Comparison of ENCODE assay signal across 1 cellular context in the genomic region with DNA sequence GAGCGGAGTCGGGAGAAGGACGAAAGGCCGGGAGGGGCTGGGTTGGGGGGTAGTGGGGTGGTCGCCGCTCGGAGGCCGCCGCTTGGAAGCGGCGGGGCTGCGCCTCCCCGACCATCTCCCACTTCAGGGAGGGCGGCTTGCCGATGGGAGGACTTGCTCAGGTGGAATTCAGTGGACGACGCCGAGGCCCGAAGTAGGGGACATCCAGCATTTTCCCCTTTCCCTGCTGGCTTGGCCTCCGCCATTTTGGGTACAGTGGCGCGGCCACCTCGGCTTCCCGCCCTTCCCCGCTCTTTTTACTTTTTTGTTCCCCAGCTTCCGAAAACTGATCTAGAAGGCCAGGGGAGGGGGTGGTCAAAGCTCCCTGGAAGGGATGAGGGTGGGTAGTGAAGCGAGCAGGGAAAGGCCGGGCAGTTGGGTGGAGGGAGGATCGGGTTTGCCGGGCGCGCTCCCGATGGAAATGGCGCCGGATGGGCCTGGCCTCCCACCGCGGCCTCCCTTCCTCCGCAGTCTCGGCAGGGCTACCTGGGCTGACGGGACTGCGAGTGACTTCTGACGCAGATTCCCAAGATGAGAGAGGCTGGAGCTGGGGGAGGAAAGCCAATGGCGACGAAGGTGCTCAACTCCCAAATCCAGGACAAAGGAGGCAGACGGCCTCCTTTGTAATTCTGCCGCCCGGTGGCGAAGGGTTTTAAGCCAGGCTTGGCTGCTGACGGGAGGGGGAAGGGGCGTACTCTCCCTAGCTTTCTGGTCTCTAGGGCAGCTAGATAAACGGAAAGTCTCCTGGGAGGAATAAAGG.
A peak's percentile ranks its signal among the peaks of the same experiment; 100 is the strongest.
TF ChIP-seq lines count a peak whose summit lies in the region.

A gene (minus strand): TSS at position 670 of the 799 bp plus-strand sequence. CDS start 26,084 bp downstream, outside the sequence.

TF ChIP-seq in K562, 482 proteins besides CTCF, POLR2A, EP300 and RAD21 (continued from another document and continues in another):
- TF ChIP-seq XRCC4 (IDR thresholded peaks at IDR 0.05; ENCODE audit: extremely low read depth, insufficient read depth, insufficient read length) = no peak
- no peak for TF ChIP-seq FOXJ3 (CRISPR knock-in tag; IDR thresholded peaks at IDR 0.05)
- TF ChIP-seq HMG20B (CRISPR knock-in tag; IDR thresholded peaks at IDR 0.05) = no peak; the same call in 1 of the 2 replicates
- no peak for TF ChIP-seq ZNF699 (CRISPR knock-in tag; IDR thresholded peaks at IDR 0.05; ENCODE audit: insufficient replicate concordance)
- TF ChIP-seq POLR2AphosphoS2 (IDR thresholded peaks at IDR 0.05; ENCODE audit: low read length) = peak; percentile 7; the same call in 1 of the 2 replicates
- 0 out of 2 replicates have a peak, but pooled peaks have one; percentile 60 for TF ChIP-seq SRSF1 (IDR thresholded peaks at IDR 0.05; ENCODE audit: low read depth, low read length)
- TF ChIP-seq SIRT6 (IDR thresholded peaks at IDR 0.05; ENCODE audit: low read depth, low read length) = no peak
- TF ChIP-seq, protein P1, sequence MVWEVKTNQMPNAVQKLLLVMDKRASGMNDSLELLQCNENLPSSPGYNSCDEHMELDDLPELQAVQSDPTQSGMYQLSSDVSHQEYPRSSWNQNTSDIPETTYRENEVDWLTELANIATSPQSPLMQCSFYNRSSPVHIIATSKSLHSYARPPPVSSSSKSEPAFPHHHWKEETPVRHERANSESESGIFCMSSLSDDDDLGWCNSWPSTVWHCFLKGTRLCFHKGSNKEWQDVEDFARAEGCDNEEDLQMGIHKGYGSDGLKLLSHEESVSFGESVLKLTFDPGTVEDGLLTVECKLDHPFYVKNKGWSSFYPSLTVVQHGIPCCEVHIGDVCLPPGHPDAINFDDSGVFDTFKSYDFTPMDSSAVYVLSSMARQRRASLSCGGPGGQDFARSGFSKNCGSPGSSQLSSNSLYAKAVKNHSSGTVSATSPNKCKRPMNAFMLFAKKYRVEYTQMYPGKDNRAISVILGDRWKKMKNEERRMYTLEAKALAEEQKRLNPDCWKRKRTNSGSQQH (CRISPR knock-in tag; IDR thresholded peaks at IDR 0.05) = peak; percentile 79
- TF ChIP-seq, protein P2, sequence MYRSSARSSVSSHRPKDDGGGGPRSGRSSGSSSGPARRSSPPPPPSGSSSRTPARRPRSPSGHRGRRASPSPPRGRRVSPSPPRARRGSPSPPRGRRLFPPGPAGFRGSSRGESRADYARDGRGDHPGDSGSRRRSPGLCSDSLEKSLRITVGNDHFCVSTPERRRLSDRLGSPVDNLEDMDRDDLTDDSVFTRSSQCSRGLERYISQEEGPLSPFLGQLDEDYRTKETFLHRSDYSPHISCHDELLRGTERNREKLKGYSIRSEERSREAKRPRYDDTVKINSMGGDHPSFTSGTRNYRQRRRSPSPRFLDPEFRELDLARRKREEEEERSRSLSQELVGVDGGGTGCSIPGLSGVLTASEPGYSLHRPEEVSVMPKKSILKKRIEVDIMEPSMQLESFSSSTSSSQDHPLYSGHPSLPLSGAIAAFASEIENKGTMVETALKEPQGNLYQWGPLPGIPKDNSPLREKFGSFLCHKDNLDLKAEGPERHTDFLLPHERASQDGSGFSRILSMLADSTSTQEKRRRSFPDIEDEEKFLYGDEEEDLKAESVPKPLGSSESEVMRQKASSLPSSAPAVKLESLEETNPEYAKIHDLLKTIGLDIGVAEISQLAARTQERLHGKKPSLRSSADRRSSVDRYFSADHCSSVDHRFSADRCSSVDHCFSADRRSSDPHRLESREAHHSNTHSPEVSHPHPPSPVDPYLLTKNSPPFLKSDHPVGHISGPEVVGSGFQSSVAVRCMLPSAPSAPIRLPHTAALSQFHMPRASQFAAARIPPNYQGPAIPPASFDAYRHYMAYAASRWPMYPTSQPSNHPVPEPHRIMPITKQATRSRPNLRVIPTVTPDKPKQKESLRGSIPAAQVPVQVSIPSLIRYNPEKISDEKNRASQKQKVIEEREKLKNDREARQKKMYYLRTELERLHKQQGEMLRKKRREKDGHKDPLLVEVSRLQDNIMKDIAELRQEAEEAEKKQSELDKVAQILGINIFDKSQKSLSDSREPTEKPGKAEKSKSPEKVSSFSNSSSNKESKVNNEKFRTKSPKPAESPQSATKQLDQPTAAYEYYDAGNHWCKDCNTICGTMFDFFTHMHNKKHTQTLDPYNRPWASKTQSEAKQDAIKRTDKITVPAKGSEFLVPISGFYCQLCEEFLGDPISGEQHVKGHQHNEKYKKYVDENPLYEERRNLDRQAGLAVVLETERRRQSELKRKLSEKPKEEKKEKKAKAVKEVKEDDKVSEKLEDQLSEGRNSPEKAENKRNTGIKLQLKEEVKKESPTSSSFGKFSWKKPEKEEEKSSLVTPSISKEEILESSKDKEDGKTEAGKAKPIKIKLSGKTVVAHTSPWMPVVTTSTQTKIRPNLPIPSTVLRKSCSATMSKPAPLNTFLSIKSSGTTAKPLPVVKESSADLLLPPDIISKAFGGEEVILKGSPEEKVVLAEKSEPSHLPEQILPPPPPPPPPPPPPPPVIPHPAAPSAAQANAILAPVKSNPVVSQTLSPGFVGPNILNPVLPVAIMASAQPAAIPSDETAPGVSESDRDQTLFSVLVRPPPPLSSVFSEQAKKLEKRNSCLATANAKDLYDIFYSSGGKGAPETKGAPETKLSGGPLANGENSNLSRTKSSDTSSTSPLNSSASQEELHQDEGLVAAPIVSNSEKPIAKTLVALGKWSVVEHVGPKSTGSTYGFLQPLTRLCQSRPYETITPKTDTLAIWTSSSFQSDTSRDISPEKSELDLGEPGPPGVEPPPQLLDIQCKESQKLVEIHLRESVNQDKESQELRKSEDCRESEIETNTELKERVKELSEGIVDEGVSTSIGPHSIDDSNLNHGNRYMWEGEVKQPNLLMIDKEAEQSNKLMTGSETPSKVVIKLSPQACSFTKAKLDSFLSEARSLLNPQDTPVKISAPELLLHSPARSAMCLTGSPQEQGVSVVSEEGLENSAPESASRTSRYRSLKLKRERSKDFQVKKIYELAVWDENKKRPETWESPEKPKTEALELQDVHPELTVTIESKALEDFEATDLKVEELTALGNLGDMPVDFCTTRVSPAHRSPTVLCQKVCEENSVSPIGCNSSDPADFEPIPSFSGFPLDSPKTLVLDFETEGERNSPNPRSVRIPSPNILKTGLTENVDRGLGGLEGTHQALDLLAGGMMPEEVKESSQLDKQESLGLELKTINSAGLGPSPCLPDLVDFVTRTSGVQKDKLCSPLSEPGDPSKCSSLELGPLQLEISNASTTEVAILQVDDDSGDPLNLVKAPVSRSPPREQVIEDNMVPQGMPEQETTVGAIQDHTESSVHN (IDR thresholded peaks at IDR 0.05; ENCODE audit: borderline replicate concordance in 1 of 2, low read depth in 1 of 2) = no peak
- TF ChIP-seq, protein P3, sequence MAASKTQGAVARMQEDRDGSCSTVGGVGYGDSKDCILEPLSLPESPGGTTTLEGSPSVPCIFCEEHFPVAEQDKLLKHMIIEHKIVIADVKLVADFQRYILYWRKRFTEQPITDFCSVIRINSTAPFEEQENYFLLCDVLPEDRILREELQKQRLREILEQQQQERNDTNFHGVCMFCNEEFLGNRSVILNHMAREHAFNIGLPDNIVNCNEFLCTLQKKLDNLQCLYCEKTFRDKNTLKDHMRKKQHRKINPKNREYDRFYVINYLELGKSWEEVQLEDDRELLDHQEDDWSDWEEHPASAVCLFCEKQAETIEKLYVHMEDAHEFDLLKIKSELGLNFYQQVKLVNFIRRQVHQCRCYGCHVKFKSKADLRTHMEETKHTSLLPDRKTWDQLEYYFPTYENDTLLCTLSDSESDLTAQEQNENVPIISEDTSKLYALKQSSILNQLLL (CRISPR knock-in tag; IDR thresholded peaks at IDR 0.05; ENCODE audit: borderline replicate concordance) = no peak
- peak; percentile 64 to 71; a peak in 2 of 4 replicates for TF ChIP-seq TBL1XR1 (IDR thresholded peaks at IDR 0.05; ENCODE audit: low read length in 2 of 2)
- TF ChIP-seq NELFE (IDR thresholded peaks at IDR 0.05; ENCODE audit: insufficient read depth, insufficient read length) = no peak
- TF ChIP-seq ETV5 (CRISPR knock-in tag; IDR thresholded peaks at IDR 0.05; ENCODE audit: low read depth) = peak; percentile 2; the same call in 1 of the 2 replicates
- TF ChIP-seq, protein P4, sequence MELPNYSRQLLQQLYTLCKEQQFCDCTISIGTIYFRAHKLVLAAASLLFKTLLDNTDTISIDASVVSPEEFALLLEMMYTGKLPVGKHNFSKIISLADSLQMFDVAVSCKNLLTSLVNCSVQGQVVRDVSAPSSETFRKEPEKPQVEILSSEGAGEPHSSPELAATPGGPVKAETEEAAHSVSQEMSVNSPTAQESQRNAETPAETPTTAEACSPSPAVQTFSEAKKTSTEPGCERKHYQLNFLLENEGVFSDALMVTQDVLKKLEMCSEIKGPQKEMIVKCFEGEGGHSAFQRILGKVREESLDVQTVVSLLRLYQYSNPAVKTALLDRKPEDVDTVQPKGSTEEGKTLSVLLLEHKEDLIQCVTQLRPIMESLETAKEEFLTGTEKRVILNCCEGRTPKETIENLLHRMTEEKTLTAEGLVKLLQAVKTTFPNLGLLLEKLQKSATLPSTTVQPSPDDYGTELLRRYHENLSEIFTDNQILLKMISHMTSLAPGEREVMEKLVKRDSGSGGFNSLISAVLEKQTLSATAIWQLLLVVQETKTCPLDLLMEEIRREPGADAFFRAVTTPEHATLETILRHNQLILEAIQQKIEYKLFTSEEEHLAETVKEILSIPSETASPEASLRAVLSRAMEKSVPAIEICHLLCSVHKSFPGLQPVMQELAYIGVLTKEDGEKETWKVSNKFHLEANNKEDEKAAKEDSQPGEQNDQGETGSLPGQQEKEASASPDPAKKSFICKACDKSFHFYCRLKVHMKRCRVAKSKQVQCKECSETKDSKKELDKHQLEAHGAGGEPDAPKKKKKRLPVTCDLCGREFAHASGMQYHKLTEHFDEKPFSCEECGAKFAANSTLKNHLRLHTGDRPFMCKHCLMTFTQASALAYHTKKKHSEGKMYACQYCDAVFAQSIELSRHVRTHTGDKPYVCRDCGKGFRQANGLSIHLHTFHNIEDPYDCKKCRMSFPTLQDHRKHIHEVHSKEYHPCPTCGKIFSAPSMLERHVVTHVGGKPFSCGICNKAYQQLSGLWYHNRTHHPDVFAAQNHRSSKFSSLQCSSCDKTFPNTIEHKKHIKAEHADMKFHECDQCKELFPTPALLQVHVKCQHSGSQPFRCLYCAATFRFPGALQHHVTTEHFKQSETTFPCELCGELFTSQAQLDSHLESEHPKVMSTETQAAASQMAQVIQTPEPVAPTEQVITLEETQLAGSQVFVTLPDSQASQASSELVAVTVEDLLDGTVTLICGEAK (IDR thresholded peaks at IDR 0.05) = no peak
- TF ChIP-seq, protein P4 (CRISPR knock-in tag; IDR thresholded peaks at IDR 0.05) = 0 out of 2 replicates have a peak, but pooled peaks have one; percentile 47
- TF ChIP-seq, protein P5, sequence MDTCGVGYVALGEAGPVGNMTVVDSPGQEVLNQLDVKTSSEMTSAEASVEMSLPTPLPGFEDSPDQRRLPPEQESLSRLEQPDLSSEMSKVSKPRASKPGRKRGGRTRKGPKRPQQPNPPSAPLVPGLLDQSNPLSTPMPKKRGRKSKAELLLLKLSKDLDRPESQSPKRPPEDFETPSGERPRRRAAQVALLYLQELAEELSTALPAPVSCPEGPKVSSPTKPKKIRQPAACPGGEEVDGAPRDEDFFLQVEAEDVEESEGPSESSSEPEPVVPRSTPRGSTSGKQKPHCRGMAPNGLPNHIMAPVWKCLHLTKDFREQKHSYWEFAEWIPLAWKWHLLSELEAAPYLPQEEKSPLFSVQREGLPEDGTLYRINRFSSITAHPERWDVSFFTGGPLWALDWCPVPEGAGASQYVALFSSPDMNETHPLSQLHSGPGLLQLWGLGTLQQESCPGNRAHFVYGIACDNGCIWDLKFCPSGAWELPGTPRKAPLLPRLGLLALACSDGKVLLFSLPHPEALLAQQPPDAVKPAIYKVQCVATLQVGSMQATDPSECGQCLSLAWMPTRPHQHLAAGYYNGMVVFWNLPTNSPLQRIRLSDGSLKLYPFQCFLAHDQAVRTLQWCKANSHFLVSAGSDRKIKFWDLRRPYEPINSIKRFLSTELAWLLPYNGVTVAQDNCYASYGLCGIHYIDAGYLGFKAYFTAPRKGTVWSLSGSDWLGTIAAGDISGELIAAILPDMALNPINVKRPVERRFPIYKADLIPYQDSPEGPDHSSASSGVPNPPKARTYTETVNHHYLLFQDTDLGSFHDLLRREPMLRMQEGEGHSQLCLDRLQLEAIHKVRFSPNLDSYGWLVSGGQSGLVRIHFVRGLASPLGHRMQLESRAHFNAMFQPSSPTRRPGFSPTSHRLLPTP (IDR thresholded peaks at IDR 0.05; ENCODE audit: borderline replicate concordance, extremely low read depth, insufficient read length) = no peak
- TF ChIP-seq ZNF12 (CRISPR knock-in tag; IDR thresholded peaks at IDR 0.05) = peak; percentile 27; the same call in 1 of the 2 replicates
- no peak for TF ChIP-seq POLR3A (IDR thresholded peaks at IDR 0.05; ENCODE audit: borderline replicate concordance, extremely low read depth, insufficient read depth, insufficient read length)
- TF ChIP-seq ZNF668 (CRISPR knock-in tag; IDR thresholded peaks at IDR 0.05) = no peak
